ENCODE assay signal across 1 cellular context in the genomic region with DNA sequence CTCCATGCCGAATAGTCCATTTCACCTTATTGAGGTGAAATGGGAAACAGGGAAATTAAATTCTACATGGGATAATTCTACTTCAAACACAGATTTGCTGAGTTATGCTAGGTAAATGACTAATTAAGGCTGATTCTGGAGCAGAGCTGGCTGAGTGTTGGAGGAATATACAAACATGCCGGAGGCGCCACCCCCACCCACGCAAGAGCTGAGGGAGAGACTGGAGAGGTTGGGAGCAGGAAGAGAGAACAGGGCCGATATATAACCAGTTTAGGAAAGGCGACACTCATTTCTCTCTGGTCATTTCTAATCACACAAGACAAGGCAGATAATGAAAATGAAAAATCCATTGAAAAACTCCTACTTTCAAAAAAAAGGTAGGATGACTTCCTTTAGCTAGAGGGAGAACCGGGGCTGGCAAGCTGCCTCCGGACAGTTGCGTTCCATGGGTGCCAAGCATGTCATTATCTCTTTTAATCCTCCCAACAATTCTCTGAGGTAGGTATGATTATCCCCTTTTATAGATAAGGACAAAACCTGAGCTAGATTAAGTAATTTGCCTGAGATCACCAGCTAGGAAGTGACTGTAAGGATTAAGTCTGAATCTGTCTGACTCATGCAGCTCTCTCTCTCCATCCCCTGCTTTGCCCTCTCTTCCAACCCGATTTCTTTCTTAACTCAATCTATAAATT.
TF ChIP-seq lines count a peak whose summit lies in the region.

No MANE protein-coding gene starts in this region.

TF ChIP-seq in GM23338, 12 proteins besides CTCF, POLR2A, EP300 and RAD21 (continued from another document):
- TF ChIP-seq EZH2 (IDR thresholded peaks at IDR 0.05; ENCODE audit: low read depth, unreplicated experiment): no peak
- TF ChIP-seq NANOG (IDR thresholded peaks at IDR 0.05; ENCODE audit: borderline replicate concordance): no peak
- no peak for TF ChIP-seq ZNF114 (CRISPR knock-in tag; IDR thresholded peaks at IDR 0.05)
- no peak for TF ChIP-seq POLR2AphosphoS5 (IDR thresholded peaks at IDR 0.05; ENCODE audit: low read depth)
